20 cellular contexts compared by ENCODE assay signal in genomic region chr9:110293246-110293645, GRCh38. TPM values are rescaled to one million over a fixed set of nuclear protein-coding genes. Genes with fewer than 3 reads are reported as not detected.
DNase-seq lines count a peak whose midpoint lies in the region; ATAC-seq, FAIRE-seq and TF ChIP-seq lines count a peak whose summit lies in the region.
"Had no signal": no experiment of that assay in that cellular context is flagged by ENCODE, and none has a peak within 500 bp of the region (broad histone marks: within the 10 kb centered on the region; RNA-seq: fewer than 3 reads in every experiment).

No MANE protein-coding gene starts in this region.

- DNase-seq in HepG2 (ENCODE audit: low spot score) = no peak
- DNase-seq in right lobe of liver = no peak
- peak; percentile 94 for DNase-seq in epithelial cell of esophagus (ENCODE audit: low read depth)
- DNase-seq in esophagus squamous epithelium (lab: John Stamatoyannopoulos, UW) = no peak
- no peak for DNase-seq in GM20000 (ENCODE audit: low spot score)
- DNase-seq in NCI-H187 (lab: John Stamatoyannopoulos, UW) = no peak
- DNase-seq: 8988T; CD4-positive, alpha-beta memory T cell; DMS79 treated with DMSO at 0.1 percent for 48 hours; GF-D8; GM23248; IMR-90 had no signal

- H3K4me3 ChIP-seq in HepG2 (replicated peaks in 1 of 3; ENCODE audit: insufficient read depth in 1 of 3, low read depth in 2 of 3, low read length in 3 of 3) = no peak overlapping the region
- no peak overlapping the region for H3K4me3 ChIP-seq in right lobe of liver
- H3K4me3 ChIP-seq in epithelial cell of esophagus (ENCODE audit: low read length) = no peak overlapping the region
- no peak overlapping the region for H3K4me3 ChIP-seq in esophagus squamous epithelium
- H3K4me3 ChIP-seq: BLaER1, GM23248, HAP-1 had no signal

- peaks cover 10% of the 10 kb centered on the region for H3K4me1 ChIP-seq in HepG2 (ENCODE audit: insufficient read depth, low read length)
- H3K4me1 ChIP-seq in right lobe of liver = no peaks in the 10 kb centered on the region
- H3K4me1 ChIP-seq in esophagus squamous epithelium = peaks cover 0 to 42% (median 11%) of the 10 kb centered on the region in 3 donors
- H3K4me1 ChIP-seq: BLaER1, HAP-1 had no signal

- TF ChIP-seq CTCF in HepG2 (CRISPR knock-in tag; IDR thresholded peaks at IDR 0.05) (no peak), right lobe of liver (IDR thresholded peaks at IDR 0.05) (no peak), epithelial cell of esophagus (IDR thresholded peaks at IDR 0.05; ENCODE audit: insufficient read depth, low read depth, low read length, missing control alignments) (no peak), esophagus squamous epithelium (IDR thresholded peaks at IDR 0.05) (no peak), GM20000 (IDR thresholded peaks at IDR 0.05; ENCODE audit: extremely low read depth, missing control alignments) (no peak)

- in situ Hi-C loops in HepG2 (cut with HindIII; ENCODE audit: extremely low pct_ligation_motif_present, low pct_unique_long_range_greater_than_20kb) = no loop called here

- no peak for TF ChIP-seq RAD21 in HepG2 (CRISPR knock-in tag; IDR thresholded peaks at IDR 0.05)

- no peaks in the 10 kb centered on the region for H4K20me1 ChIP-seq in HepG2 (ENCODE audit: insufficient read depth, low read length)
- H4K20me1 ChIP-seq: BLaER1 had no signal

- H3K36me3 ChIP-seq in HepG2 (replicated peaks in 1 of 2; ENCODE audit: control insufficient read depth in 1 of 2, insufficient read depth in 2 of 2, low read length in 2 of 2) (no peaks in the 10 kb centered on the region), right lobe of liver (no peaks in the 10 kb centered on the region), esophagus squamous epithelium (no peaks in the 10 kb centered on the region)
- H3K36me3 ChIP-seq: BLaER1, HAP-1 had no signal

- TF ChIP-seq EP300 in HepG2 (IDR thresholded peaks at IDR 0.05; ENCODE audit: low read depth in 2 of 2, low read length in 2 of 2) = no peak
- no peak for TF ChIP-seq EP300 in HepG2 (CRISPR knock-in tag; IDR thresholded peaks at IDR 0.05; ENCODE audit: borderline replicate concordance)

- intact Hi-C loops in HepG2 (cut with micrococcal nuclease; ENCODE audit: unreplicated experiment) (no loop called here), right lobe of liver (cut with DNase I) (no loop called here), esophagus squamous epithelium (cut with DNase I) (no loop called here)

- H3K79me2 ChIP-seq in HepG2 (ENCODE audit: insufficient read depth, low read length) = no peaks in the 10 kb centered on the region

- H3K4me2 ChIP-seq in HepG2 (ENCODE audit: low read depth, low read length) = no peak overlapping the region
- H3K4me2 ChIP-seq: BLaER1 had no signal

- BruUV-seq in HepG2 (replicated peaks; lab: Mats Ljungman, UMichigan) = no TSS peak

- no peak overlapping the region for H2AFZ ChIP-seq in HepG2 (ENCODE audit: low read length)
- H2AFZ ChIP-seq: GM23248 had no signal

- no peak for TF ChIP-seq POLR2A in HepG2 (IDR thresholded peaks at IDR 0.05; ENCODE audit: insufficient read depth in 1 of 2, low read depth in 2 of 2, low read length in 2 of 2)
- TF ChIP-seq POLR2A in right lobe of liver (IDR thresholded peaks at IDR 0.05) = no peak
- no peak for TF ChIP-seq POLR2A in esophagus squamous epithelium (IDR thresholded peaks at IDR 0.05)

- POLR2A ChIA-PET in HepG2 (lab: Yijun Ruan, JAX) = no interaction called here

- H3K27me3 ChIP-seq in HepG2 (ENCODE audit: control insufficient read depth in 1 of 2, insufficient read depth in 2 of 2, low read length in 2 of 2) = no peaks in the 10 kb centered on the region
- no peaks in the 10 kb centered on the region for H3K27me3 ChIP-seq in right lobe of liver
- H3K27me3 ChIP-seq in esophagus squamous epithelium = no peaks in the 10 kb centered on the region
- H3K27me3 ChIP-seq: BLaER1 had no signal

- H3K27ac ChIP-seq in HepG2 (ENCODE audit: extremely low read length, insufficient read depth, low read length) = no peak overlapping the region
- H3K27ac ChIP-seq in right lobe of liver = no peak overlapping the region
- H3K27ac ChIP-seq in esophagus squamous epithelium = peak overlapping the region; percentile 14 to 81 (median 64)
- H3K27ac ChIP-seq: BLaER1, GM23248 had no signal

- H3K9me3 ChIP-seq in HepG2 (ENCODE audit: low read length) = no peaks in the 10 kb centered on the region
- no peaks in the 10 kb centered on the region for H3K9me3 ChIP-seq in right lobe of liver
- no peaks in the 10 kb centered on the region for H3K9me3 ChIP-seq in esophagus squamous epithelium
- H3K9me3 ChIP-seq: BLaER1, HAP-1 had no signal

- 100% methylated on average over 1 of the region's 1 CpG for WGBS in HepG2 (ENCODE audit: low lambda C conversion rate)
- WGBS in right lobe of liver (ENCODE audit: insufficient coverage, low coverage, low lambda C conversion rate, missing lambda C conversion rate) = 100% methylated on average over 1 of the region's 1 CpG
- WGBS in esophagus squamous epithelium, 2 donors = 45 to 85% methylated on average over 1 of the region's 1 CpG

- no peak for FAIRE-seq in HepG2 (lab: Jason Lieb, UNC)

- ATAC-seq in HepG2 (peak; percentile 44; the same call in 1 of the 3 replicates), right lobe of liver (no peak), HG03457 (IDR thresholded peaks at IDR 0.05; ENCODE audit: unreplicated experiment) (no peak)

- CTCF ChIA-PET in HepG2 (lab: Yijun Ruan, JAX; ENCODE audit: low intra/inter-chr PET ratio, low total read pairs) = no interaction called here

- no peak overlapping the region for H3K9ac ChIP-seq in HepG2 (ENCODE audit: insufficient read depth, low read depth, low read length)
- H3K9ac ChIP-seq: BLaER1, GM23248 had no signal

TF ChIP-seq in HepG2, 621 proteins besides CTCF, POLR2A, EP300 and RAD21:
- TF ChIP-seq KDM3A (CRISPR knock-in tag; IDR thresholded peaks at IDR 0.05; ENCODE audit: low read depth) (no peak), ZNF720 (CRISPR knock-in tag; IDR thresholded peaks at IDR 0.05) (no peak), TP53 (CRISPR knock-in tag; conservative IDR thresholded peaks at IDR 0.05) (no peak), ZBTB42 (CRISPR knock-in tag; IDR thresholded peaks at IDR 0.05) (no peak), TRIM24 (CRISPR knock-in tag; IDR thresholded peaks at IDR 0.05) (no peak), ZBTB3 (CRISPR knock-in tag; IDR thresholded peaks at IDR 0.05; ENCODE audit: borderline replicate concordance, low read depth) (no peak)

RNA-seq across cellular contexts. Expression of gene TXN, which starts 36.9 kb away (rescaled TPM):
- 470 and 599 TPM in 2 replicates for total RNA-seq in HepG2 (2016; rRNA removed; fragmentation: Illumina TruSeq; extraction: Trizol)
- total RNA-seq in HepG2 (2016; cell fraction: cytosol; rRNA removed; fragmentation: Illumina TruSeq; extraction: Trizol; ENCODE audit: low read depth) = 226 and 278 TPM in 2 replicates
- 454 and 625 TPM in 2 replicates for total RNA-seq in HepG2 (2016; cell fraction: insoluble cytoplasmic fraction; rRNA removed; fragmentation: Illumina TruSeq; extraction: Trizol)
- total RNA-seq in HepG2 (2016; cell fraction: membrane; rRNA removed; fragmentation: Illumina TruSeq; extraction: Trizol) = 196 and 214 TPM in 2 replicates
- total RNA-seq in HepG2 (2016; cell fraction: nucleus; rRNA removed; fragmentation: Illumina TruSeq; extraction: Trizol) = 164 and 180 TPM in 2 replicates
- polyA plus RNA-seq in HepG2 (2011; rRNA removed) = 275 and 364 TPM in 2 replicates
- polyA plus RNA-seq in HepG2 (2011; cell fraction: cytosol; rRNA removed) = 251 and 342 TPM in 2 replicates
- polyA plus RNA-seq in HepG2 (2011; cell fraction: nucleus; rRNA removed) = 57.6 and 73.3 TPM in 2 replicates
- polyA plus RNA-seq in HepG2 (2012) = 339 and 368 TPM in 2 replicates
- 309 and 380 TPM in 2 replicates for polyA plus RNA-seq in HepG2 (2016; cell fraction: cytosol; fragmentation: Illumina TruSeq; extraction: Trizol; ENCODE audit: low read depth)
- polyA plus RNA-seq in HepG2 (2016; cell fraction: insoluble cytoplasmic fraction; fragmentation: Illumina TruSeq; extraction: Trizol; ENCODE audit: low read depth) = 631 and 700 TPM in 2 replicates
- polyA plus RNA-seq in HepG2 (2016; cell fraction: membrane; fragmentation: Illumina TruSeq; extraction: Trizol; ENCODE audit: low read depth) = 208 and 237 TPM in 2 replicates
- polyA plus RNA-seq in HepG2 (2016; cell fraction: nucleus; fragmentation: Illumina TruSeq; extraction: Trizol; ENCODE audit: insufficient read depth, low read depth) = 310 and 322 TPM in 2 replicates
- polyA minus RNA-seq in HepG2 (2011; rRNA and poly(A)+ RNA removed; ENCODE audit: low replicate concordance) = 56.5 and 182 TPM in 2 replicates
- polyA minus RNA-seq in HepG2 (2011; cell fraction: cytosol; rRNA and poly(A)+ RNA removed) = 56.3 and 57.5 TPM in 2 replicates
- polyA minus RNA-seq in HepG2 (2011; cell fraction: nucleus; rRNA and poly(A)+ RNA removed) = 25.4 and 39.5 TPM in 2 replicates
- total RNA-seq in right lobe of liver = 100 to 1,000 TPM; 125 to 287 (median 216) TPM
- total RNA-seq in esophagus squamous epithelium = 100 to 1,000 TPM; 472 to 921 (median 819) TPM

RNA-seq across cellular contexts. Expression of gene TXNDC8, which starts 44.4 kb away (rescaled TPM):
- total RNA-seq in HepG2 (2016; rRNA removed; fragmentation: Illumina TruSeq; extraction: Trizol) (not detected in 2 replicates), right lobe of liver (not detected), esophagus squamous epithelium (not detected)
- not detected in 2 replicates for total RNA-seq in HepG2 (2016; cell fraction: cytosol; rRNA removed; fragmentation: Illumina TruSeq; extraction: Trizol; ENCODE audit: low read depth)
- not detected in 2 replicates for total RNA-seq in HepG2 (2016; cell fraction: insoluble cytoplasmic fraction; rRNA removed; fragmentation: Illumina TruSeq; extraction: Trizol)
- total RNA-seq in HepG2 (2016; cell fraction: membrane; rRNA removed; fragmentation: Illumina TruSeq; extraction: Trizol) = not detected in 2 replicates
- not detected in 2 replicates for total RNA-seq in HepG2 (2016; cell fraction: nucleus; rRNA removed; fragmentation: Illumina TruSeq; extraction: Trizol)
- polyA plus RNA-seq in HepG2 (2011; rRNA removed) = not detected in 2 replicates
- not detected in 2 replicates for polyA plus RNA-seq in HepG2 (2011; cell fraction: cytosol; rRNA removed)
- polyA plus RNA-seq in HepG2 (2011; cell fraction: nucleus; rRNA removed) = not detected in 2 replicates
- polyA plus RNA-seq in HepG2 (2012) = not detected in 2 replicates
- not detected in 2 replicates for polyA plus RNA-seq in HepG2 (2016; cell fraction: cytosol; fragmentation: Illumina TruSeq; extraction: Trizol; ENCODE audit: low read depth)
- polyA plus RNA-seq in HepG2 (2016; cell fraction: insoluble cytoplasmic fraction; fragmentation: Illumina TruSeq; extraction: Trizol; ENCODE audit: low read depth) = not detected in 2 replicates
- not detected in 2 replicates for polyA plus RNA-seq in HepG2 (2016; cell fraction: membrane; fragmentation: Illumina TruSeq; extraction: Trizol; ENCODE audit: low read depth)
- not detected in 2 replicates for polyA plus RNA-seq in HepG2 (2016; cell fraction: nucleus; fragmentation: Illumina TruSeq; extraction: Trizol; ENCODE audit: insufficient read depth, low read depth)
- not detected in 2 replicates for polyA minus RNA-seq in HepG2 (2011; rRNA and poly(A)+ RNA removed; ENCODE audit: low replicate concordance)
- not detected in 2 replicates for polyA minus RNA-seq in HepG2 (2011; cell fraction: cytosol; rRNA and poly(A)+ RNA removed)
- polyA minus RNA-seq in HepG2 (2011; cell fraction: nucleus; rRNA and poly(A)+ RNA removed) = not detected in 2 replicates
- total RNA-seq: A673; CD4-positive, alpha-beta memory T cell; GM23248; H4; HT1080; IMR-90 had no signal
- polyA plus RNA-seq: AG04450; CD14-positive monocyte; CD4-positive, alpha-beta memory T cell; GM23248; IMR-90 had no signal

Comparison
In these comparisons a context has a peak if more than half of its experiments do, and no peak if none do; other contexts are left out.
1. H3K27ac ChIP-seq: peak in esophagus squamous epithelium (4 of 4); none in HepG2 (single experiment) and right lobe of liver (0 of 3).